Comparison of ENCODE assay signal across 1 cellular context in genomic region chr15:51907136-51907862, GRCh38.
TF ChIP-seq lines count a peak whose summit lies in the region.

No MANE protein-coding gene starts in this region.

TF ChIP-seq in HepG2, 621 proteins besides CTCF, POLR2A, EP300 and RAD21 (continued from another document):
- TF ChIP-seq HMGXB4 (CRISPR knock-in tag; IDR thresholded peaks at IDR 0.05; ENCODE audit: borderline replicate concordance in 1 of 2, low read depth in 1 of 2) (peak; percentile 29 to 43; a peak in 1 of 4 replicates), CEBPG (CRISPR knock-in tag; IDR thresholded peaks at IDR 0.05) (0 out of 2 replicates have a peak, but pooled peaks have one; percentile 7), MAFK (conservative IDR thresholded peaks at IDR 0.05 in 1 of 2, IDR thresholded peaks at IDR 0.05 in 1 of 2; ENCODE audit: low read length in 2 of 2) (no peak), ZFP1 (CRISPR knock-in tag; IDR thresholded peaks at IDR 0.05) (0 out of 2 replicates have a peak, but pooled peaks have one; percentile 63), ELF3 (CRISPR knock-in tag; IDR thresholded peaks at IDR 0.05) (0 out of 2 replicates have a peak, but pooled peaks have one; percentile 33), MLXIP (CRISPR knock-in tag; IDR thresholded peaks at IDR 0.05; ENCODE audit: borderline replicate concordance) (no peak), ZNF124 (CRISPR knock-in tag; IDR thresholded peaks at IDR 0.05) (peak; percentile 78), STAG1 (CRISPR knock-in tag; IDR thresholded peaks at IDR 0.05) (peak; percentile 53), HDAC2 (CRISPR knock-in tag; IDR thresholded peaks at IDR 0.05) (peak; percentile 64; the same call in 1 of the 2 replicates), DRAP1 (CRISPR knock-in tag; IDR thresholded peaks at IDR 0.05) (peak; percentile 39; the same call in 1 of the 2 replicates), ZNF747 (CRISPR knock-in tag; IDR thresholded peaks at IDR 0.05; ENCODE audit: borderline replicate concordance) (no peak), HDAC1 (CRISPR knock-in tag; IDR thresholded peaks at IDR 0.05) (peak; percentile 72), CBFB (CRISPR knock-in tag; IDR thresholded peaks at IDR 0.05) (peak; percentile 55; the same call in 1 of the 2 replicates), FOSL2 (CRISPR knock-in tag; IDR thresholded peaks at IDR 0.05) (peak; percentile 97), MTA3 (CRISPR knock-in tag; IDR thresholded peaks at IDR 0.05) (no peak), ARNTL (CRISPR knock-in tag; IDR thresholded peaks at IDR 0.05) (no peak), ZNF740 (CRISPR knock-in tag; IDR thresholded peaks at IDR 0.05) (no peak), ZNF264 (CRISPR knock-in tag; IDR thresholded peaks at IDR 0.05) (peak; percentile 57; the same call in 1 of the 2 replicates), ZSCAN9 (CRISPR knock-in tag; IDR thresholded peaks at IDR 0.05; ENCODE audit: borderline replicate concordance) (no peak), RFXANK (CRISPR knock-in tag; IDR thresholded peaks at IDR 0.05) (0 out of 2 replicates have a peak, but pooled peaks have one; percentile 21), JUND (CRISPR knock-in tag; IDR thresholded peaks at IDR 0.05) (peak; percentile 75; the same call in 1 of the 2 replicates), MED13 (CRISPR knock-in tag; IDR thresholded peaks at IDR 0.05) (no peak), PCBP2 (optimal IDR thresholded peaks at IDR 0.05; ENCODE audit: low read depth, low read length, poor library complexity, severe bottlenecking) (no peak), TARDBP (CRISPR knock-in tag; IDR thresholded peaks at IDR 0.05) (peak; percentile 73; the same call in 1 of the 2 replicates), THAP11 (CRISPR knock-in tag; IDR thresholded peaks at IDR 0.05) (peak; percentile 29; the same call in 1 of the 2 replicates), ATF2 (CRISPR knock-in tag; IDR thresholded peaks at IDR 0.05) (0 out of 2 replicates have a peak, but pooled peaks have one; percentile 27), PHF21A (CRISPR knock-in tag; IDR thresholded peaks at IDR 0.05) (peak; percentile 89), ZFY (CRISPR knock-in tag; IDR thresholded peaks at IDR 0.05) (peak; percentile 61), TEAD3 (CRISPR knock-in tag; optimal IDR thresholded peaks at IDR 0.05; ENCODE audit: borderline replicate concordance) (peak; percentile 47), POLR2G (IDR thresholded peaks at IDR 0.05; ENCODE audit: low read depth, low read length) (no peak), ZNF569 (CRISPR knock-in tag; IDR thresholded peaks at IDR 0.05; ENCODE audit: borderline replicate concordance) (no peak), HNF4G (IDR thresholded peaks at IDR 0.05; ENCODE audit: borderline replicate concordance, low read depth, low read length) (peak; percentile 23; the same call in 1 of the 2 replicates), HNF4G (CRISPR knock-in tag; IDR thresholded peaks at IDR 0.05; ENCODE audit: borderline replicate concordance, low read depth) (no peak; the same call in 1 of the 2 replicates), ZBTB20 (CRISPR knock-in tag; IDR thresholded peaks at IDR 0.05; ENCODE audit: borderline replicate concordance, low read depth) (peak; percentile 71; the same call in 1 of the 2 replicates), MXD4 (CRISPR knock-in tag; IDR thresholded peaks at IDR 0.05) (peak; percentile 28; the same call in 1 of the 2 replicates), ZNF644 (CRISPR knock-in tag; IDR thresholded peaks at IDR 0.05; ENCODE audit: low read depth) (peak; percentile 82), CREB1 (IDR thresholded peaks at IDR 0.05) (peak; percentile 83), CREB1 (CRISPR knock-in tag; IDR thresholded peaks at IDR 0.05) (peak; percentile 82), NR2F6 (IDR thresholded peaks at IDR 0.05) (no peak), NR2F6 (CRISPR knock-in tag; IDR thresholded peaks at IDR 0.05) (peak; percentile 19; the same call in 1 of the 2 replicates), HNF4A (CRISPR knock-in tag; IDR thresholded peaks at IDR 0.05) (peak; percentile 64), NR1H2 (CRISPR knock-in tag; IDR thresholded peaks at IDR 0.05; ENCODE audit: borderline replicate concordance, low read depth) (no peak), SOX13 (IDR thresholded peaks at IDR 0.05) (no peak), SOX13 (CRISPR knock-in tag; conservative IDR thresholded peaks at IDR 0.05 in 1 of 2, IDR thresholded peaks at IDR 0.05 in 1 of 2) (peak in 1 of 2 experiments; percentile 70; a peak in 2 of 4 replicates), SMC3 (IDR thresholded peaks at IDR 0.05; ENCODE audit: low read length) (peak; percentile 57; the same call in 1 of the 2 replicates), FOXA1 (IDR thresholded peaks at IDR 0.05) (peak; percentile 30; the same call in 1 of the 2 replicates), FOXA1 (CRISPR knock-in tag; IDR thresholded peaks at IDR 0.05) (peak; percentile 74), HOXA3 (CRISPR knock-in tag; IDR thresholded peaks at IDR 0.05) (peak; percentile 53; the same call in 1 of the 2 replicates), POGZ (CRISPR knock-in tag; IDR thresholded peaks at IDR 0.05) (peak; percentile 71), BCL6 (CRISPR knock-in tag; IDR thresholded peaks at IDR 0.05) (peak; percentile 58), TOE1 (CRISPR knock-in tag; IDR thresholded peaks at IDR 0.05) (0 out of 2 replicates have a peak, but pooled peaks have one; percentile 32), CCDC6 (CRISPR knock-in tag; IDR thresholded peaks at IDR 0.05) (no peak), IKZF5 (CRISPR knock-in tag; IDR thresholded peaks at IDR 0.05) (0 out of 2 replicates have a peak, but pooled peaks have one; percentile 46), ELF4 (CRISPR knock-in tag; IDR thresholded peaks at IDR 0.05; ENCODE audit: borderline replicate concordance) (no peak), TFAP4 (IDR thresholded peaks at IDR 0.05; ENCODE audit: borderline replicate concordance, low read depth) (peak; percentile 50; the same call in 1 of the 2 replicates), ZBTB25 (CRISPR knock-in tag; IDR thresholded peaks at IDR 0.05) (0 out of 2 replicates have a peak, but pooled peaks have one; percentile 16), LCORL (IDR thresholded peaks at IDR 0.05) (peak; percentile 82), LCORL (CRISPR knock-in tag; IDR thresholded peaks at IDR 0.05) (peak; percentile 93), MAFF (IDR thresholded peaks at IDR 0.05; ENCODE audit: low read depth, low read length) (0 out of 2 replicates have a peak, but pooled peaks have one; percentile 16), ZIK1 (CRISPR knock-in tag; IDR thresholded peaks at IDR 0.05; ENCODE audit: borderline replicate concordance, low read depth) (no peak), PPARG (CRISPR knock-in tag; conservative IDR thresholded peaks at IDR 0.05) (peak; percentile 85), ZNF275 (CRISPR knock-in tag; IDR thresholded peaks at IDR 0.05; ENCODE audit: borderline replicate concordance) (no peak), ZZZ3 (CRISPR knock-in tag; IDR thresholded peaks at IDR 0.05; ENCODE audit: borderline replicate concordance) (no peak), FOXP1 (IDR thresholded peaks at IDR 0.05) (no peak), FOXP1 (CRISPR knock-in tag; IDR thresholded peaks at IDR 0.05) (peak; percentile 74), ZFX (CRISPR knock-in tag; IDR thresholded peaks at IDR 0.05; ENCODE audit: low read depth) (peak; percentile 83), SOX5 (CRISPR knock-in tag; IDR thresholded peaks at IDR 0.05; ENCODE audit: borderline replicate concordance) (peak; percentile 67), ZNF331 (CRISPR knock-in tag; IDR thresholded peaks at IDR 0.05) (peak; percentile 76; the same call in 1 of the 2 replicates), XRCC5 (optimal IDR thresholded peaks at IDR 0.05; ENCODE audit: low read length) (peak; percentile 88), ZNF792 (CRISPR knock-in tag; IDR thresholded peaks at IDR 0.05) (0 out of 2 replicates have a peak, but pooled peaks have one; percentile 39), KAT8 (CRISPR knock-in tag; IDR thresholded peaks at IDR 0.05) (0 out of 2 replicates have a peak, but pooled peaks have one; percentile 44)
TF ChIP-seq in HepG2: peak in this region for 107.
